Comparison of ENCODE assay signal across 21 cellular contexts in genomic region chr11:121048464-121049233, GRCh38. TPM values are rescaled to one million over a fixed set of nuclear protein-coding genes. Genes with fewer than 3 reads are reported as not detected.
DNase-seq lines count a peak whose midpoint lies in the region; ATAC-seq, FAIRE-seq and TF ChIP-seq lines count a peak whose summit lies in the region.
"Had no signal": no experiment of that assay in that cellular context is flagged by ENCODE, and none has a peak within 500 bp of the region (broad histone marks: within the 10 kb centered on the region; RNA-seq: fewer than 3 reads in every experiment).

No MANE protein-coding gene starts in this region.

- WGBS in hepatocyte (ENCODE audit: low lambda C conversion rate, missing lambda C conversion rate) = 61% methylated on average over 3 of the region's 3 CpGs
- 47 to 73% (median 60%) methylated on average over 3 of the region's 3 CpGs for WGBS in small intestine, 3 donors

- no peaks in the 10 kb centered on the region for H3K9me2 ChIP-seq in hepatocyte (replicated peaks; ENCODE audit: insufficient read depth)

- no peaks in the 10 kb centered on the region for H3K4me1 ChIP-seq in hepatocyte (ENCODE audit: insufficient read depth)
- H3K4me1 ChIP-seq in small intestine (ENCODE audit: control insufficient read depth in 2 of 2, insufficient read depth in 1 of 2, low read depth in 1 of 2, low read length in 1 of 2) = no peaks in the 10 kb centered on the region

- no peaks in the 10 kb centered on the region for H4K20me1 ChIP-seq in hepatocyte (ENCODE audit: insufficient read depth, poor library complexity, severe bottlenecking)

- H3K36me3 ChIP-seq in hepatocyte (replicated peaks; ENCODE audit: insufficient read depth, low read depth) (no peaks in the 10 kb centered on the region), small intestine (ENCODE audit: control insufficient read depth in 2 of 2, insufficient read depth in 2 of 2, low read length in 2 of 2) (peaks cover 2 to 5% of the 10 kb centered on the region in 2 donors)

- H3K4me3 ChIP-seq in hepatocyte (no peak overlapping the region), small intestine (ENCODE audit: low read depth in 1 of 2, low read length in 2 of 2) (no peak overlapping the region)
- H3K4me3 ChIP-seq: stomach, upper lobe of left lung had no signal

- peaks cover 6% of the 10 kb centered on the region for H3K4me1 Mint-ChIP-seq in WTC11
- H3K4me1 Mint-ChIP-seq: activated naive CD4-positive, alpha-beta T cell treated with anti-CD3 and anti-CD28 coated beads, Interleukin-2, amount 10 ng/mL, durations not matched to agents 7 days and 5 days had no signal

- H3K4me3 Mint-ChIP-seq in WTC11 = no peak overlapping the region
- H3K4me3 Mint-ChIP-seq: activated CD8-positive, alpha-beta T cell treated with anti-CD3 and anti-CD28 coated beads, Interleukin-2, amount 10 ng/mL, durations not matched to agents 7 days and 5 days; activated naive CD4-positive, alpha-beta T cell treated with anti-CD3 and anti-CD28 coated beads, Interleukin-2, amount 10 ng/mL, durations not matched to agents 7 days and 5 days; natural killer cell treated with Interleukin-12 subunit alpha and Interleukin-12 subunit beta and Interleukin-15 and Interleukin-18, amount 100 ng/mL, for 72 hours; T-helper 2 cell treated with Interferon-gamma antibody and Interleukin-4, amounts not matched to agents 5 μg/mL and 100 μg/mL, for 36 hours had no signal

- no peak overlapping the region for H3K4me2 ChIP-seq in hepatocyte

- H3K27me3 ChIP-seq in hepatocyte (no peaks in the 10 kb centered on the region), small intestine (ENCODE audit: control insufficient read depth in 2 of 2, insufficient read depth in 2 of 2, low read length in 2 of 2) (no peaks in the 10 kb centered on the region)
- H3K27me3 ChIP-seq: stomach, upper lobe of left lung had no signal

- no peak overlapping the region for H2AFZ ChIP-seq in hepatocyte
- H2AFZ ChIP-seq: parathyroid adenoma had no signal

- H3K27ac ChIP-seq in hepatocyte = peak overlapping the region; percentile 76
- H3K27ac ChIP-seq in small intestine (ENCODE audit: low read depth in 1 of 2, low read length in 1 of 2) = no peak overlapping the region
- no peak overlapping the region for H3K27ac ChIP-seq in caudate nucleus (ENCODE audit: low read depth, low read length)
- H3K27ac ChIP-seq: parathyroid adenoma, upper lobe of left lung had no signal

- peaks cover 8% of the 10 kb centered on the region for H3K79me2 ChIP-seq in hepatocyte
- H3K79me2 ChIP-seq: parathyroid adenoma had no signal

- ATAC-seq in WTC11 = no peak
- ATAC-seq: activated CD8-positive, alpha-beta T cell treated with anti-CD3 and anti-CD28 coated beads, Interleukin-2, amount 10 ng/mL, durations not matched to agents 7 days and 5 days; natural killer cell treated with Interleukin-12 subunit alpha and Interleukin-12 subunit beta and Interleukin-15 and Interleukin-18, amount 100 ng/mL, for 72 hours had no signal

- DNase-seq in LHCN-M2 (ENCODE audit: low read depth) (peak; percentile 31), WTC11 (ENCODE audit: low spot score) (no peak), hepatocyte (ENCODE audit: low spot score) (no peak), small intestine (peak; percentile 43), NCI-H1105 (lab: John Stamatoyannopoulos, UW) (no peak), NCI-H2171 treated with DMSO at 0.1 percent for 48 hours (lab: John Stamatoyannopoulos, UW) (no peak), caudate nucleus (lab: John Stamatoyannopoulos, UW) (no peak)
- DNase-seq: activated CD8-positive, alpha-beta T cell treated with anti-CD3 and anti-CD28 coated beads, Interleukin-2, amount 10 ng/mL, durations not matched to agents 7 days and 5 days; activated naive CD4-positive, alpha-beta T cell treated with anti-CD3 and anti-CD28 coated beads, Interleukin-2, amount 10 ng/mL, durations not matched to agents 7 days and 5 days; activated T-cell treated with anti-CD3 and anti-CD28 coated beads, Interleukin-2, amount 50 U/mL, for 48 hours; aorta; islet precursor cell; Kasumi-1; NCI-H1436 treated with DMSO at 0.1 percent for 48 hours; NCI-H510A treated with DMSO at 0.1 percent for 48 hours; Right ventricle myocardium superior; stomach; upper lobe of left lung had no signal

- H3K27ac Mint-ChIP-seq in WTC11 = 0 out of 2 replicates have a peak overlapping the region, but pooled peaks have one; percentile 11
- H3K27ac Mint-ChIP-seq: activated CD8-positive, alpha-beta T cell treated with anti-CD3 and anti-CD28 coated beads, Interleukin-2, amount 10 ng/mL, durations not matched to agents 7 days and 5 days; activated naive CD4-positive, alpha-beta T cell treated with anti-CD3 and anti-CD28 coated beads, Interleukin-2, amount 10 ng/mL, durations not matched to agents 7 days and 5 days; natural killer cell treated with Interleukin-12 subunit alpha and Interleukin-12 subunit beta and Interleukin-15 and Interleukin-18, amount 100 ng/mL, for 72 hours; T-helper 2 cell treated with Interferon-gamma antibody and Interleukin-4, amounts not matched to agents 5 μg/mL and 100 μg/mL, for 36 hours had no signal

- peaks cover 15% of the 10 kb centered on the region for H3K36me3 Mint-ChIP-seq in WTC11

- POLR2A ChIA-PET in WTC11 (lab: Charles Lee) = interaction anchor here (0.6 to 0.7 kb wide), 2 partner anchors 38 to 1001 kb away, joined by 3 read pairs; no protein-coding TSS in a partner anchor

- no peaks in the 10 kb centered on the region for H3K9me3 Mint-ChIP-seq in WTC11
- H3K9me3 Mint-ChIP-seq: activated naive CD4-positive, alpha-beta T cell treated with anti-CD3 and anti-CD28 coated beads, Interleukin-2, amount 10 ng/mL, durations not matched to agents 7 days and 5 days; natural killer cell treated with Interleukin-12 subunit alpha and Interleukin-12 subunit beta and Interleukin-15 and Interleukin-18, amount 100 ng/mL, for 72 hours; T-helper 2 cell treated with Interferon-gamma antibody and Interleukin-4, amounts not matched to agents 5 μg/mL and 100 μg/mL, for 36 hours had no signal

- CTCF ChIA-PET in WTC11 (lab: Charles Lee) = interaction anchor here (0.6 kb wide), 1 partner anchor 63 kb away, joined by 3 read pairs; no protein-coding TSS in a partner anchor

- no peak for TF ChIP-seq CTCF in WTC11 (IDR thresholded peaks at IDR 0.05)
- no peak for TF ChIP-seq CTCF in hepatocyte (IDR thresholded peaks at IDR 0.05; ENCODE audit: poor library complexity)

- no peaks in the 10 kb centered on the region for H3K27me3 Mint-ChIP-seq in WTC11 (ENCODE audit: low read depth)
- H3K27me3 Mint-ChIP-seq: activated naive CD4-positive, alpha-beta T cell treated with anti-CD3 and anti-CD28 coated beads, Interleukin-2, amount 10 ng/mL, durations not matched to agents 7 days and 5 days; natural killer cell treated with Interleukin-12 subunit alpha and Interleukin-12 subunit beta and Interleukin-15 and Interleukin-18, amount 100 ng/mL, for 72 hours had no signal

- FAIRE-seq in small intestine (lab: Jason Lieb, UNC) = no peak

- H3K9me3 ChIP-seq in hepatocyte (ENCODE audit: low read depth) = no peaks in the 10 kb centered on the region
- no peaks in the 10 kb centered on the region for H3K9me3 ChIP-seq in small intestine (ENCODE audit: control insufficient read depth, low read depth)
- H3K9me3 ChIP-seq: stomach, upper lobe of left lung had no signal

TF ChIP-seq in WTC11, 78 proteins besides CTCF, POLR2A, EP300 and RAD21 (continues in another document):
- TF ChIP-seq TEAD1 (CRISPR knock-in tag; IDR thresholded peaks at IDR 0.05) = no peak
- no peak for TF ChIP-seq ZNF263 (CRISPR knock-in tag; IDR thresholded peaks at IDR 0.05; ENCODE audit: low read depth)
- TF ChIP-seq ZNF281 (CRISPR knock-in tag; IDR thresholded peaks at IDR 0.05) = no peak
- no peak for TF ChIP-seq TEAD4 (CRISPR knock-in tag; IDR thresholded peaks at IDR 0.05)
- no peak for TF ChIP-seq ZNF416 (CRISPR knock-in tag; IDR thresholded peaks at IDR 0.05)

RNA-seq across cellular contexts. Expression of gene TBCEL, which starts 24.7 kb away (rescaled TPM):
- total RNA-seq in LHCN-M2 (2014; rRNA removed) = 13.4 and 19.2 TPM in 2 replicates
- polyA plus RNA-seq in LHCN-M2 (2012) = 4.4 TPM
- 9.5 to 14.3 TPM (median 13.6 TPM) in 3 replicates for total RNA-seq in WTC11 (2021)
- total RNA-seq in hepatocyte = 16.7 and 19.3 TPM in 2 replicates
- 7.2 and 9.2 TPM in 2 replicates for polyA plus RNA-seq in hepatocyte
- polyA plus RNA-seq in small intestine = 1 to 10 TPM; 3.1 to 4.8 (median 3.2) TPM

RNA-seq across cellular contexts. Expression of gene TECTA, which starts 52.4 kb away (rescaled TPM):
- total RNA-seq in LHCN-M2 (2014; rRNA removed) (0.32 and 0.40 TPM in 2 replicates), WTC11 (2021) (0.37 to 0.66 TPM (median 0.37 TPM) in 3 replicates), hepatocyte (0.12 and 0.50 TPM in 2 replicates)
- 0.16 TPM for polyA plus RNA-seq in LHCN-M2 (2012)
- polyA plus RNA-seq in hepatocyte (0.17 and 0.44 TPM in 2 replicates), small intestine (under 1 TPM in 1 of 3 donors, not detected in 2; 0.21 TPM)

Comparison
In these comparisons a context has a peak if more than half of its experiments do, and no peak if none do; other contexts are left out.
1. DNase-seq: peak in LHCN-M2 (single experiment) and small intestine (single experiment); none in WTC11 (single experiment), hepatocyte (single experiment), NCI-H1105 (single experiment), NCI-H2171 treated with DMSO at 0.1 percent for 48 hours (single experiment) and caudate nucleus (0 of 61).